1 cellular context compared by ENCODE assay signal in genomic region chr19:16309653-16310052, GRCh38.
TF ChIP-seq lines count a peak whose summit lies in the region.

No MANE protein-coding gene starts in this region.

TF ChIP-seq in endothelial cell of umbilical vein, 7 proteins besides CTCF, POLR2A, EP300 and RAD21 (continued from another document):
- no peak for TF ChIP-seq EZH2 (IDR thresholded peaks at IDR 0.05; ENCODE audit: borderline replicate concordance, low read depth, low read length, severe bottlenecking)
